34 cellular contexts compared by ENCODE assay signal in the genomic region with DNA sequence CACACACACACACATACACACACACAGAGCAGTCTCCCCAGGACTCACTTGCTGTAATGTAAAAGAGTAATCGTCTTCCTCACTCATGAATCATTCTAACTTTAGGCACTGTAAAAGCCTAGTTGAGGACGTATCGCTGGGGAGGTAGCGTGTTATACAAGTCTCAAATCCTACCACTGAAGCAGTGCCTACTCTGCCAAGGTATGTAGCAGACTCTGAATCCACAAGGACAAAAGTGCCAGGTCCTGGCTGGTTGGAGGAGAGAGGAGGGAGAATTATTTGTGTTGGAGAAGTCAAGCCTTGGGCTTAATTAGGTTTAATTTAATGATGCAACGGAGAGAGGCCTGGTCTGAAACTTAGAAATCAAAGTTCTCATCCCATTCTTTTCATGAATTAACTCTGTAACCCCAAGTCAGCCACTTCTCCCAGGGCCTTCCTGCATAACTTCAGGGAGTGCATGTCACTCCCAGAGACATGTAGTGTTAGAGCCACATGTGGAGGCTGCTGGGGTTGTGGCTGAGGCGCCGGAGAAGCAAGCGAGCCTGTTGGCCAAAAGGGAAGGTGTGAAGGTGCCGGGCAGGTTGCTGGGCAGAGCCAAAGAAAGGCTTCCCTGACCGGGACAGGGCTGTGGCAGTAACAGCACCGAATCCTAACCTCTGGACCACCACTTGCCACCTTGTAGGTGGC. TPM values are rescaled to one million over a fixed set of nuclear protein-coding genes. Genes with fewer than 3 reads are reported as not detected.
"Had no signal": no experiment of that assay in that cellular context is flagged by ENCODE, and none has a peak within 500 bp of the region (broad histone marks: within the 10 kb centered on the region; RNA-seq: fewer than 3 reads in every experiment).

No MANE protein-coding gene starts in this region.

- ATAC-seq: activated CD8-positive, alpha-beta T cell treated with anti-CD3 and anti-CD28 coated beads for 36 hours; activated naive CD8-positive, alpha-beta T cell treated with anti-CD3 and anti-CD28 coated beads, Interleukin-2, amount 50 U/mL, for 24 hours; activated T-cell treated with anti-CD3 and anti-CD28 coated beads, Interleukin-2, amount 50 U/mL, for 4 hours; foreskin keratinocyte; heart left ventricle; sciatic nerve; T-helper 17 cell; upper lobe of right lung had no signal

- H3K4me1 Mint-ChIP-seq: activated CD4-positive, alpha-beta T cell treated with anti-CD3 and anti-CD28 coated beads, Interleukin-2, amount 10 ng/mL, durations not matched to agents 7 days and 5 days; activated naive CD4-positive, alpha-beta T cell treated with anti-CD3 and anti-CD28 coated beads, Interleukin-2, amount 50 U/mL, for 24 hours; activated naive CD8-positive, alpha-beta T cell treated with anti-CD3 and anti-CD28 coated beads, Interleukin-2, amount 50 U/mL, for 24 hours; nephron had no signal

- H3K27ac Mint-ChIP-seq: activated CD4-positive, alpha-beta T cell treated with anti-CD3 and anti-CD28 coated beads, Interleukin-2, amount 10 ng/mL, durations not matched to agents 7 days and 5 days; activated CD8-positive, alpha-beta T cell treated with anti-CD3 and anti-CD28 coated beads for 36 hours; activated naive CD4-positive, alpha-beta T cell treated with anti-CD3 and anti-CD28 coated beads, Interleukin-2, amount 50 U/mL, for 24 hours; activated naive CD8-positive, alpha-beta T cell treated with anti-CD3 and anti-CD28 coated beads, Interleukin-2, amount 50 U/mL, for 24 hours; activated T-helper 2 cell treated with anti-CD3 and anti-CD28 coated beads, Interferon-gamma antibody, Interleukin-2, Interleukin-4, amounts not matched to agents 10 μg/mL and 5 μg/mL and 100 μg/mL, durations not matched to agents 14 hours and 24 hours and 36 hours; nephron; progenitor cell of endocrine pancreas; T-helper 17 cell had no signal

- H3K9me3 Mint-ChIP-seq: activated CD4-positive, alpha-beta T cell treated with anti-CD3 and anti-CD28 coated beads, Interleukin-2, amount 10 ng/mL, durations not matched to agents 7 days and 5 days; activated CD8-positive, alpha-beta T cell treated with anti-CD3 and anti-CD28 coated beads for 36 hours; activated naive CD4-positive, alpha-beta T cell treated with anti-CD3 and anti-CD28 coated beads, Interleukin-2, amount 50 U/mL, for 24 hours; activated naive CD8-positive, alpha-beta T cell treated with anti-CD3 and anti-CD28 coated beads, Interleukin-2, amount 50 U/mL, for 24 hours; activated T-cell treated with anti-CD3 and anti-CD28 coated beads, Interleukin-2, amount 50 U/mL, for 4 hours; activated T-helper 2 cell treated with anti-CD3 and anti-CD28 coated beads, Interferon-gamma antibody, Interleukin-2, Interleukin-4, amounts not matched to agents 10 μg/mL and 5 μg/mL and 100 μg/mL, durations not matched to agents 14 hours and 24 hours and 36 hours; nephron; stimulated activated naive B cell treated with anti-CD40 and anti-IgM and Interleukin-4, amounts not matched to agents 10 μg/mL and 1 μg/mL and 100 μg/mL, for 72 hours had no signal

- H3K27me3 ChIP-seq: ovary had no signal

- H3K4me1 ChIP-seq: breast epithelium, esophagus muscularis mucosa, foreskin keratinocyte, heart left ventricle, stomach, tibial artery, upper lobe of right lung had no signal

- H3K4me3 Mint-ChIP-seq: activated CD4-positive, alpha-beta T cell treated with anti-CD3 and anti-CD28 coated beads, Interleukin-2, amount 10 ng/mL, durations not matched to agents 7 days and 5 days; activated CD8-positive, alpha-beta T cell treated with anti-CD3 and anti-CD28 coated beads for 36 hours; activated naive CD4-positive, alpha-beta T cell treated with anti-CD3 and anti-CD28 coated beads, Interleukin-2, amount 50 U/mL, for 24 hours; activated naive CD8-positive, alpha-beta T cell treated with anti-CD3 and anti-CD28 coated beads, Interleukin-2, amount 50 U/mL, for 24 hours; activated T-cell treated with anti-CD3 and anti-CD28 coated beads, Interleukin-2, amount 50 U/mL, for 4 hours; nephron; stimulated activated naive B cell treated with anti-CD40 and anti-IgM and Interleukin-4, amounts not matched to agents 10 μg/mL and 1 μg/mL and 100 μg/mL, for 72 hours; T-helper 17 cell had no signal

- DNase-seq: activated CD4-positive, alpha-beta T cell treated with anti-CD3 and anti-CD28 coated beads for 1 hour; activated CD4-positive, alpha-beta T cell treated with anti-CD3 and anti-CD28 coated beads, Interleukin-2, amount 10 ng/mL, durations not matched to agents 7 days and 5 days; activated CD8-positive, alpha-beta T cell treated with anti-CD3 and anti-CD28 coated beads for 36 hours; activated naive CD8-positive, alpha-beta T cell treated with anti-CD3 and anti-CD28 coated beads, Interleukin-2, amount 50 U/mL, for 24 hours; activated T-cell treated with anti-CD3 and anti-CD28 coated beads, Interleukin-2, amount 50 U/mL, for 4 hours; amygdala; central memory CD4-positive, alpha-beta T cell; foreskin keratinocyte; heart left ventricle; hypothalamus; ovary; stimulated activated CD4-positive, alpha-beta T cell treated with anti-CD3 and anti-CD28 coated beads, Interleukin-12 subunit alpha, Interleukin-12 subunit beta, amount 100 ng/mL, for 4 hours; stimulated activated CD4-positive, alpha-beta T cell treated with anti-CD3 and anti-CD28 coated beads, Interleukin-4, amount 100 ng/mL, for 24 hours; stimulated activated CD8-positive, alpha-beta memory T cell treated with anti-CD3 and anti-CD28 coated beads, Interleukin-4, amount 100 ng/mL, for 48 hours; stimulated activated naive B cell treated with anti-CD40 and anti-IgM and Interleukin-4, amounts not matched to agents 10 μg/mL and 1 μg/mL and 100 μg/mL, for 72 hours; stomach; T-helper 17 cell; T1000; tibial artery; upper lobe of right lung; WERI-Rb-1 had no signal

- H3K27me3 Mint-ChIP-seq: progenitor cell of endocrine pancreas; stimulated activated naive B cell treated with anti-CD40 and anti-IgM and Interleukin-4, amounts not matched to agents 10 μg/mL and 1 μg/mL and 100 μg/mL, for 72 hours had no signal

- H3K27ac ChIP-seq: breast epithelium, esophagus muscularis mucosa, foreskin keratinocyte, heart left ventricle, neutrophil, ovary, skin epidermis, stomach, tibial artery, upper lobe of right lung, WERI-Rb-1 had no signal

- H3K36me3 ChIP-seq: breast epithelium, esophagus muscularis mucosa, heart left ventricle, neutrophil, ovary, stomach, tibial artery, upper lobe of right lung, WERI-Rb-1 had no signal

- H3K36me3 Mint-ChIP-seq: activated naive CD4-positive, alpha-beta T cell treated with anti-CD3 and anti-CD28 coated beads, Interleukin-2, amount 50 U/mL, for 24 hours; stimulated activated naive B cell treated with anti-CD40 and anti-IgM and Interleukin-4, amounts not matched to agents 10 μg/mL and 1 μg/mL and 100 μg/mL, for 72 hours had no signal

- H3K9me3 ChIP-seq: breast epithelium, esophagus muscularis mucosa, heart left ventricle, neutrophil, ovary, stomach, tibial artery, upper lobe of right lung had no signal

- H3K4me3 ChIP-seq: breast epithelium, esophagus muscularis mucosa, heart left ventricle, ovary, skin epidermis, stomach, tibial artery, upper lobe of right lung had no signal

RNA-seq across cellular contexts. Expression of a gene that starts 36.7 kb away (rescaled TPM):
- total RNA-seq: activated CD4-positive, alpha-beta T cell treated with anti-CD3 and anti-CD28 coated beads, Interleukin-2, amount 10 ng/mL, durations not matched to agents 7 days and 5 days; activated CD8-positive, alpha-beta T cell treated with anti-CD3 and anti-CD28 coated beads for 36 hours; activated T-cell treated with anti-CD3 and anti-CD28 coated beads, Interleukin-2, amount 50 U/mL, for 4 hours; activated T-helper 2 cell treated with anti-CD3 and anti-CD28 coated beads, Interferon-gamma antibody, Interleukin-2, Interleukin-4, amounts not matched to agents 10 μg/mL and 5 μg/mL and 100 μg/mL, durations not matched to agents 14 hours and 24 hours and 36 hours; foreskin keratinocyte; heart left ventricle; kidney epithelial cell; lower leg skin; mononuclear cell; progenitor cell of endocrine pancreas; renal cortical epithelial cell; sciatic nerve; T-helper 17 cell had no signal
- polyA plus RNA-seq: foreskin keratinocyte, heart left ventricle had no signal
